In genomic region chr1:11980676-11980972, GRCh38 we compare ENCODE assay signal across 8 cellular contexts. TPM values are rescaled to one million over a fixed set of nuclear protein-coding genes. Genes with fewer than 3 reads are reported as not detected.
DNase-seq lines count a peak whose midpoint lies in the region; ATAC-seq and TF ChIP-seq lines count a peak whose summit lies in the region.

No MANE protein-coding gene starts in this region.

- DNase-seq in Caco-2 (no peak), NCI-H1436 treated with DMSO at 0.1 percent for 48 hours (lab: John Stamatoyannopoulos, UW) (no peak)

- TF ChIP-seq CTCF in Caco-2 (IDR thresholded peaks at IDR 0.05; ENCODE audit: insufficient read depth in 1 of 2, low read depth in 1 of 2, low read length in 1 of 2, severe bottlenecking in 1 of 2, unreplicated experiment in 1 of 2) (no peak), OCI-LY1 (IDR thresholded peaks at IDR 0.05; ENCODE audit: low read length) (no peak), neutrophil (IDR thresholded peaks at IDR 0.05) (no peak)

- H3K9me3 ChIP-seq in Caco-2 (no peaks in the 10 kb centered on the region), OCI-LY1 (ENCODE audit: low read length) (no peaks in the 10 kb centered on the region), endocrine pancreas (ENCODE audit: control insufficient read depth, low read length) (no peaks in the 10 kb centered on the region), neutrophil (no peaks in the 10 kb centered on the region)

- peak overlapping the region; percentile 49 for H3K27ac ChIP-seq in OCI-LY1 (ENCODE audit: low read depth, low read length, poor library complexity, severe bottlenecking)
- peak overlapping the region; percentile 97 for H3K27ac ChIP-seq in neutrophil

- no peaks in the 10 kb centered on the region for H3K9me2 ChIP-seq in OCI-LY1 (ENCODE audit: low read depth, low read length)

- no peaks in the 10 kb centered on the region for H3F3A ChIP-seq in OCI-LY1 (ENCODE audit: insufficient read depth, low read length)

- peaks cover 21% of the 10 kb centered on the region for H3K4me1 Mint-ChIP-seq in Caco-2 (ENCODE audit: low read depth, unreplicated experiment)

- no peak for ATAC-seq in GM21423 (IDR thresholded peaks at IDR 0.05; ENCODE audit: unreplicated experiment)
- no peak for ATAC-seq in GM21619 (IDR thresholded peaks at IDR 0.05; ENCODE audit: unreplicated experiment)
- no peak for ATAC-seq in GM19023 (IDR thresholded peaks at IDR 0.05; ENCODE audit: unreplicated experiment)

- H3K4me1 ChIP-seq in Caco-2: peaks cover 35% of the 10 kb centered on the region
- H3K4me1 ChIP-seq in OCI-LY1 (ENCODE audit: insufficient read depth, low read length, severe bottlenecking): peaks cover 30% of the 10 kb centered on the region
- peaks cover 5% of the 10 kb centered on the region for H3K4me1 ChIP-seq in endocrine pancreas (ENCODE audit: control insufficient read depth, insufficient read depth, low read length)
- peaks cover 75 to 77% of the 10 kb centered on the region in 2 experiments for H3K4me1 ChIP-seq in neutrophil (ENCODE audit: control insufficient read depth in 1 of 2, insufficient read depth in 1 of 2, low read depth in 1 of 2, low read length in 1 of 2)

- H3K27me3 ChIP-seq in Caco-2 (replicated peaks; ENCODE audit: control insufficient read depth, insufficient read depth, low read length) (no peaks in the 10 kb centered on the region), OCI-LY1 (ENCODE audit: insufficient read depth, low read length) (no peaks in the 10 kb centered on the region), endocrine pancreas (ENCODE audit: control insufficient read depth, insufficient read depth, low read length) (no peaks in the 10 kb centered on the region), neutrophil (no peaks in the 10 kb centered on the region)

- no peaks in the 10 kb centered on the region for H3K9me3 Mint-ChIP-seq in Caco-2 (ENCODE audit: unreplicated experiment)

- peak overlapping the region; percentile 90 for H3K4me2 ChIP-seq in OCI-LY1 (ENCODE audit: low read length)

- TSS peak; percentile 40 for BruUV-seq in Caco-2 (replicated peaks; lab: Mats Ljungman, UMichigan)

- peak overlapping the region; percentile 99 for H3K4me3 Mint-ChIP-seq in Caco-2 (ENCODE audit: unreplicated experiment)

- peak overlapping the region; percentile 71 for H3K4me3 ChIP-seq in Caco-2 (ENCODE audit: low read depth, low read length)
- H3K4me3 ChIP-seq in OCI-LY1 (ENCODE audit: low read depth, low read length, poor library complexity, severe bottlenecking): peak overlapping the region; percentile 95
- H3K4me3 ChIP-seq in endocrine pancreas (ENCODE audit: control insufficient read depth, insufficient read depth, low read length): peak overlapping the region; percentile 77
- peak overlapping the region; percentile 75 to 90 for H3K4me3 ChIP-seq in neutrophil (ENCODE audit: low read depth in 1 of 2, low read length in 1 of 2)

- H3K27ac Mint-ChIP-seq in Caco-2 (ENCODE audit: unreplicated experiment): peak overlapping the region; percentile 99

- peaks cover 2% of the 10 kb centered on the region for H3K36me3 ChIP-seq in Caco-2 (ENCODE audit: control insufficient read depth, insufficient read depth, low read length)
- H3K36me3 ChIP-seq in OCI-LY1 (ENCODE audit: insufficient read depth, low read length): peaks cover 32% of the 10 kb centered on the region; the same call in 1 of the 2 replicates
- no peaks in the 10 kb centered on the region for H3K36me3 ChIP-seq in endocrine pancreas (ENCODE audit: control insufficient read depth, insufficient read depth, low read length)
- H3K36me3 ChIP-seq in neutrophil: peaks cover 30% of the 10 kb centered on the region

- no peak overlapping the region for H2AFZ ChIP-seq in OCI-LY1 (ENCODE audit: low read length)

- H3K36me3 Mint-ChIP-seq in Caco-2 (ENCODE audit: insufficient read depth, unreplicated experiment): peaks cover 53% of the 10 kb centered on the region

- POLR2A ChIA-PET in Caco-2 (lab: Charles Lee): interaction anchor here (0.5 to 2.6 kb wide), 4 partner anchors 15 to 245 kb away, joined by 3 to 57 read pairs (median 16); partner anchors contain the start of genes AGTRAP and MIIP

- peak overlapping the region; percentile 93 for H3K9ac ChIP-seq in OCI-LY1 (ENCODE audit: low read length)
- H3K9ac ChIP-seq in endocrine pancreas (ENCODE audit: control insufficient read depth, insufficient read depth, low read length): peak overlapping the region; percentile 85

- CTCF ChIA-PET in Caco-2 (lab: Charles Lee): interaction anchor here (1.3 to 1.7 kb wide), 2 partner anchors 13 to 38 kb away, joined by 3 to 9 read pairs; no protein-coding TSS in a partner anchor

- H3K27me3 Mint-ChIP-seq in Caco-2 (ENCODE audit: insufficient read depth, unreplicated experiment): no peaks in the 10 kb centered on the region

- peaks cover 4% of the 10 kb centered on the region; the same call in 1 of the 2 replicates for H3K79me2 ChIP-seq in OCI-LY1 (ENCODE audit: insufficient read depth, low read length)

- H4K20me1 ChIP-seq in OCI-LY1 (ENCODE audit: insufficient read depth, low read length): no peaks in the 10 kb centered on the region

- intact Hi-C loops in Caco-2 (cut with micrococcal nuclease; ENCODE audit: unreplicated experiment): loop anchor here (1.0 kb wide), 1 partner anchor 71 kb away; no protein-coding TSS in a partner anchor

RNA-seq across cellular contexts. Expression of gene MFN2, which starts 0.4 kb away (rescaled TPM):
- total RNA-seq in Caco-2 (2022): 73.9 and 74.1 TPM in 2 replicates

RNA-seq across cellular contexts. Expression of gene MIIP, which starts 38.7 kb away (rescaled TPM):
- 38.6 and 41.0 TPM in 2 replicates for total RNA-seq in Caco-2 (2022)

RNA-seq across cellular contexts. Expression of gene PLOD1, which starts 46.1 kb away (rescaled TPM):
- total RNA-seq in Caco-2 (2022): 89.3 and 91.7 TPM in 2 replicates

RNA-seq across cellular contexts. Expression of gene KIAA2013, which starts 54.4 kb away (rescaled TPM):
- 46.1 and 47.3 TPM in 2 replicates for total RNA-seq in Caco-2 (2022)
